ENCODE assay signal across 1 cellular context in genomic region chr12:62603061-62603810, GRCh38.
TF ChIP-seq lines count a peak whose summit lies in the region.

No MANE protein-coding gene starts in this region.

TF ChIP-seq in K562, 482 proteins besides CTCF, POLR2A, EP300 and RAD21 (continued from another document and continues in another):
- TF ChIP-seq HMGXB4 (CRISPR knock-in tag; IDR thresholded peaks at IDR 0.05) (0 out of 2 replicates have a peak, but pooled peaks have one; percentile 35), ATF3 (IDR thresholded peaks at IDR 0.05) (no peak), ATF3 (CRISPR knock-in tag; conservative IDR thresholded peaks at IDR 0.05) (0 out of 2 replicates have a peak, but pooled peaks have one; percentile 13), MYC (IDR thresholded peaks at IDR 0.05; ENCODE audit: low read depth, low read length) (no peak), MYC (CRISPR knock-in tag; IDR thresholded peaks at IDR 0.05; ENCODE audit: borderline replicate concordance, low read depth) (peak; percentile 22; the same call in 1 of the 2 replicates), RNF219 (CRISPR knock-in tag; IDR thresholded peaks at IDR 0.05) (no peak), CEBPG (CRISPR knock-in tag; IDR thresholded peaks at IDR 0.05) (peak; percentile 34; the same call in 1 of the 2 replicates), CEBPG (tag; conservative IDR thresholded peaks at IDR 0.05 in 1 of 2, IDR thresholded peaks at IDR 0.05 in 1 of 2) (0 out of 4 replicates have a peak, but pooled peaks of 1 of the 2 experiments have one; percentile 13), RBM22 (IDR thresholded peaks at IDR 0.05; ENCODE audit: low read depth, low read length, poor library complexity, severe bottlenecking) (peak; percentile 91), NRF1 (conservative IDR thresholded peaks at IDR 0.05 in 1 of 2, IDR thresholded peaks at IDR 0.05 in 1 of 2) (peak; percentile 71 to 76), ZNF431 (CRISPR knock-in tag; IDR thresholded peaks at IDR 0.05) (peak; percentile 43; the same call in 1 of the 2 replicates), SMAD2 (IDR thresholded peaks at IDR 0.05; ENCODE audit: low read depth, low read length) (no peak), ZNF165 (CRISPR knock-in tag; IDR thresholded peaks at IDR 0.05; ENCODE audit: borderline replicate concordance) (no peak), JUND (IDR thresholded peaks at IDR 0.05; ENCODE audit: borderline replicate concordance, low read depth, low read length) (peak; percentile 41; the same call in 1 of the 2 replicates), JUND (tag; IDR thresholded peaks at IDR 0.05; ENCODE audit: borderline replicate concordance, low read depth, low read length) (no peak; the same call in 2 of the 3 replicates), GMEB1 (CRISPR knock-in tag; IDR thresholded peaks at IDR 0.05) (peak; percentile 17; the same call in 1 of the 2 replicates), MAZ (CRISPR knock-in tag; conservative IDR thresholded peaks at IDR 0.05 in 1 of 2, IDR thresholded peaks at IDR 0.05 in 1 of 2) (peak; percentile 83 to 99), CTCFL (IDR thresholded peaks at IDR 0.05; ENCODE audit: borderline replicate concordance, insufficient read depth, low read depth, low read length, poor library complexity, severe bottlenecking) (peak; percentile 73), CCNT2 (IDR thresholded peaks at IDR 0.05; ENCODE audit: borderline replicate concordance, extremely low read depth, insufficient read length, low read depth, low read length) (peak; percentile 43), NR1H2 (CRISPR knock-in tag; IDR thresholded peaks at IDR 0.05) (0 out of 2 replicates have a peak, but pooled peaks have one; percentile 49), HSF4 (CRISPR knock-in tag; IDR thresholded peaks at IDR 0.05; ENCODE audit: borderline replicate concordance) (no peak), POLR2G (IDR thresholded peaks at IDR 0.05; ENCODE audit: low read depth, low read length) (peak; percentile 90), GATAD2B (IDR thresholded peaks at IDR 0.05; ENCODE audit: borderline replicate concordance) (peak; percentile 71; the same call in 1 of the 2 replicates), RBFOX2 (IDR thresholded peaks at IDR 0.05; ENCODE audit: low read depth, low read length) (peak; percentile 96), ZNF609 (CRISPR knock-in tag; IDR thresholded peaks at IDR 0.05; ENCODE audit: borderline replicate concordance) (peak; percentile 74; the same call in 1 of the 2 replicates), CREM (IDR thresholded peaks at IDR 0.05; ENCODE audit: low read depth) (peak; percentile 70), SRF (CRISPR knock-in tag; IDR thresholded peaks at IDR 0.05) (0 out of 4 replicates have a peak, but pooled peaks of 1 of the 2 experiments have one; percentile 2), YY1 (IDR thresholded peaks at IDR 0.05; ENCODE audit: borderline replicate concordance in 1 of 3, control insufficient read depth in 1 of 3, extremely low read depth in 1 of 3, insufficient read depth in 3 of 3, insufficient read length in 1 of 3, insufficient replicate concordance in 2 of 3, low read depth in 1 of 3, low read length in 2 of 3) (peak in 2 of 3 experiments; percentile 70 to 76), TOE1 (IDR thresholded peaks at IDR 0.05; ENCODE audit: borderline replicate concordance) (no peak), TOE1 (CRISPR knock-in tag; IDR thresholded peaks at IDR 0.05; ENCODE audit: borderline replicate concordance, low read depth) (peak; percentile 74; the same call in 1 of the 2 replicates), NR2C2 (CRISPR knock-in tag; IDR thresholded peaks at IDR 0.05) (0 out of 2 replicates have a peak, but pooled peaks have one; percentile 21), NR2C2 (tag; IDR thresholded peaks at IDR 0.05) (no peak; the same call in 1 of the 2 replicates), TRIM28 (IDR thresholded peaks at IDR 0.05) (0 out of 2 replicates have a peak, but pooled peaks have one; percentile 35), CHD2 (IDR thresholded peaks at IDR 0.05; ENCODE audit: low read depth, low read length) (peak; percentile 51; the same call in 1 of the 2 replicates), NONO (IDR thresholded peaks at IDR 0.05; ENCODE audit: low read depth in 2 of 2, low read length in 1 of 2) (peak; percentile 64 to 71; a peak in 3 of 4 replicates), ZSCAN32 (CRISPR knock-in tag; IDR thresholded peaks at IDR 0.05) (peak; percentile 35; the same call in 1 of the 2 replicates), RCOR1 (IDR thresholded peaks at IDR 0.05; ENCODE audit: borderline replicate concordance in 1 of 2, low read depth in 2 of 2, low read length in 2 of 2) (peak in 1 of 2 experiments; percentile 38; a peak in 3 of 4 replicates), ZNF668 (CRISPR knock-in tag; IDR thresholded peaks at IDR 0.05) (no peak), ZNF24 (IDR thresholded peaks at IDR 0.05) (peak; percentile 69; the same call in 1 of the 2 replicates), GATAD2A (IDR thresholded peaks at IDR 0.05) (no peak), E2F6 (IDR thresholded peaks at IDR 0.05; ENCODE audit: borderline replicate concordance in 1 of 2, extremely low read depth in 1 of 2, insufficient read depth in 1 of 2, insufficient read length in 1 of 2, low read depth in 1 of 2, low read length in 1 of 2, poor library complexity in 1 of 2, severe bottlenecking in 1 of 2) (peak; percentile 94 to 98), ZFX (CRISPR knock-in tag; IDR thresholded peaks at IDR 0.05) (peak; percentile 75), ZNF316 (IDR thresholded peaks at IDR 0.05) (peak; percentile 61), RBBP5 (IDR thresholded peaks at IDR 0.05; ENCODE audit: borderline replicate concordance, insufficient read depth, low read length, poor library complexity, severe bottlenecking) (peak; percentile 22), MLLT1 (IDR thresholded peaks at IDR 0.05) (peak; percentile 13 to 50; a peak in 2 of 4 replicates), FOSL1 (tag; conservative IDR thresholded peaks at IDR 0.05) (0 out of 2 replicates have a peak, but pooled peaks have one; percentile 12), NCOR1 (IDR thresholded peaks at IDR 0.05) (peak; percentile 5; the same call in 1 of the 2 replicates), POLR3G (IDR thresholded peaks at IDR 0.05; ENCODE audit: extremely low read depth, insufficient read length, insufficient replicate concordance) (no peak), ZC3H4 (CRISPR knock-in tag; IDR thresholded peaks at IDR 0.05; ENCODE audit: borderline replicate concordance) (peak; percentile 36; the same call in 1 of the 2 replicates)
